9 cellular contexts compared by ENCODE assay signal in the genomic region with DNA sequence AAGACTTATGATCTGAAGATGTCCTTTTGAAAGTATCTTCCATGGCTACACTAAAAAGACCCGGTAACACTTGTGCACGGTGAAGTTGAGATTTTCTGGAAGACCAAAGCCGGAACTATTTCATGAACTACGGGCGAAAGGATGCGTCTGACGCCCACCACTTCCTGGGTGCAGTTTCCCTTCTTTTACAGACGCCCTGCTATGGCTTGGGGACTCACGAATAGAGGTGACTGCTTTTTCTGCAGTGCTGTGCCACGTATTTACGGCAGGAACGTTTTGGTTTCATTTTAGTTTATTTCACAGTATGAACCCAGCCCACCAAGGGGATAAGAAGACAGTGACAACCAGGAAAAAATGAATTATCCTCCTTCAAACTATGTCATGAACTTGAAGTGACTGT.
DNase-seq lines count a peak whose midpoint lies in the region; ATAC-seq and TF ChIP-seq lines count a peak whose summit lies in the region.
"Had no signal": no experiment of that assay in that cellular context is flagged by ENCODE, and none has a peak within 500 bp of the region (broad histone marks: within the 10 kb centered on the region; RNA-seq: fewer than 3 reads in every experiment).

No MANE protein-coding gene starts in this region.

- intact Hi-C loops in activated CD4-positive, alpha-beta memory T cell treated with anti-CD3 and anti-CD28 coated beads for 36 hours (cut with micrococcal nuclease) = loop anchor here (1.0 to 5.0 kb wide), 4 partner anchors 22 to 213 kb away; no protein-coding TSS in a partner anchor

- no peaks in the 10 kb centered on the region for H3K4me1 ChIP-seq in BE2C

- H3K27ac Mint-ChIP-seq in activated CD4-positive, alpha-beta memory T cell treated with anti-CD3 and anti-CD28 coated beads for 36 hours = peak overlapping the region; percentile 87

- H3K9me3 Mint-ChIP-seq in activated CD4-positive, alpha-beta memory T cell treated with anti-CD3 and anti-CD28 coated beads for 36 hours = no peaks in the 10 kb centered on the region

- POLR2A ChIA-PET in activated CD4-positive, alpha-beta memory T cell treated with anti-CD3 and anti-CD28 coated beads for 36 hours (lab: Charles Lee) = no interaction called here

- TF ChIP-seq CTCF in BE2C (IDR thresholded peaks at IDR 0.05; ENCODE audit: low read depth, low read length) = no peak

- peaks cover 5% of the 10 kb centered on the region for H3K36me3 Mint-ChIP-seq in activated CD4-positive, alpha-beta memory T cell treated with anti-CD3 and anti-CD28 coated beads for 36 hours

- peak overlapping the region; percentile 71 for H3K4me3 Mint-ChIP-seq in activated CD4-positive, alpha-beta memory T cell treated with anti-CD3 and anti-CD28 coated beads for 36 hours

- peak; percentile 87 for DNase-seq in activated CD4-positive, alpha-beta memory T cell treated with anti-CD3 and anti-CD28 coated beads for 36 hours
- DNase-seq in effector CD4-positive, alpha-beta T cell = peak; percentile 16
- DNase-seq in stimulated activated CD8-positive, alpha-beta memory T cell treated with anti-CD3 and anti-CD28 coated beads, Interleukin-2, amount 100 ng/mL, for 1 hour (ENCODE audit: low read depth in 2 of 2) = peak; percentile 8 to 51
- no peak for DNase-seq in BE2C
- no peak for DNase-seq in DMS53 (lab: John Stamatoyannopoulos, UW)
- DNase-seq in NCI-H2171 (lab: John Stamatoyannopoulos, UW) = no peak
- DNase-seq: cerebellar nuclear complex had no signal

- no peak overlapping the region for H3K4me3 ChIP-seq in BE2C (ENCODE audit: low read depth, low read length)

- CTCF ChIA-PET in activated CD4-positive, alpha-beta memory T cell treated with anti-CD3 and anti-CD28 coated beads for 36 hours (lab: Charles Lee) = interaction anchor here (0.7 to 5.5 kb wide), 8 partner anchors 8 to 48 kb away, joined by 3 to 65 read pairs (median 5); no protein-coding TSS in a partner anchor

- no peaks in the 10 kb centered on the region for H3K9me3 ChIP-seq in BE2C

- H3K27me3 ChIP-seq in BE2C = no peaks in the 10 kb centered on the region

- ATAC-seq in HG02885 (IDR thresholded peaks at IDR 0.05; ENCODE audit: poor library complexity, unreplicated experiment) (peak; percentile 76), HG02852 (IDR thresholded peaks at IDR 0.05; ENCODE audit: unreplicated experiment) (no peak)

- H3K36me3 ChIP-seq in BE2C = peaks cover 69% of the 10 kb centered on the region

- no peaks in the 10 kb centered on the region for H3K27me3 Mint-ChIP-seq in activated CD4-positive, alpha-beta memory T cell treated with anti-CD3 and anti-CD28 coated beads for 36 hours

- peaks cover 30% of the 10 kb centered on the region for H3K4me1 Mint-ChIP-seq in activated CD4-positive, alpha-beta memory T cell treated with anti-CD3 and anti-CD28 coated beads for 36 hours (ENCODE audit: low read depth)

Comparison
In these comparisons a context has a peak if more than half of its experiments do, and no peak if none do; other contexts are left out.
1. DNase-seq: peak in activated CD4-positive, alpha-beta memory T cell treated with anti-CD3 and anti-CD28 coated beads for 36 hours (single experiment), effector CD4-positive, alpha-beta T cell (single experiment) and stimulated activated CD8-positive, alpha-beta memory T cell treated with anti-CD3 and anti-CD28 coated beads, Interleukin-2, amount 100 ng/mL, for 1 hour (2 of 2); none in BE2C (single experiment), DMS53 (single experiment) and NCI-H2171 (single experiment).